In genomic region chr9:1047605-1048235, GRCh38 we compare ENCODE assay signal across 8 cellular contexts. TPM values are rescaled to one million over a fixed set of nuclear protein-coding genes. Genes with fewer than 3 reads are reported as not detected.
A peak's percentile ranks its signal among the peaks of the same experiment; 100 is the strongest.
DNase-seq lines count a peak whose midpoint lies in the region; ATAC-seq and TF ChIP-seq lines count a peak whose summit lies in the region.

No MANE protein-coding gene starts in this region.

- H3K4me3 Mint-ChIP-seq in activated naive CD4-positive, alpha-beta T cell treated with anti-CD3 and anti-CD28 coated beads for 36 hours, result peak overlapping the region; percentile 77
- peak overlapping the region; percentile 82 for H3K4me3 Mint-ChIP-seq in activated naive CD8-positive, alpha-beta T cell treated with anti-CD3 and anti-CD28 coated beads, Interleukin-2, amount 10 ng/mL, durations not matched to agents 7 days and 5 days

- CTCF ChIA-PET in activated naive CD4-positive, alpha-beta T cell treated with anti-CD3 and anti-CD28 coated beads for 36 hours (lab: Charles Lee), result interaction anchor here (0.6 kb wide), 3 partner anchors 12 to 546 kb away, joined by 3 to 4 read pairs (median 3); no protein-coding TSS in a partner anchor

- no peak for TF ChIP-seq POLR2A in upper lobe of left lung (IDR thresholded peaks at IDR 0.05)

- WGBS in lung, 2 donors, result 4 to 5% methylated on average over 23 of the region's 23 CpGs
- 4 to 7% methylated on average over 22 to 23 of the region's 23 CpGs for WGBS in upper lobe of left lung, 2 donors

- no peaks in the 10 kb centered on the region for H3K36me3 Mint-ChIP-seq in activated naive CD4-positive, alpha-beta T cell treated with anti-CD3 and anti-CD28 coated beads for 36 hours (ENCODE audit: low read depth)
- H3K36me3 Mint-ChIP-seq in activated naive CD8-positive, alpha-beta T cell treated with anti-CD3 and anti-CD28 coated beads, Interleukin-2, amount 10 ng/mL, durations not matched to agents 7 days and 5 days, result peaks cover 6% of the 10 kb centered on the region

- POLR2A ChIA-PET in activated naive CD8-positive, alpha-beta T cell treated with anti-CD3 and anti-CD28 coated beads, Interleukin-2, amount 10 ng/mL, durations not matched to agents 7 days and 5 days (lab: Charles Lee), result no interaction called here

- no peak for TF ChIP-seq EP300 in upper lobe of left lung (IDR thresholded peaks at IDR 0.05)

- peak; percentile 28 for DNase-seq in activated naive CD4-positive, alpha-beta T cell treated with anti-CD3 and anti-CD28 coated beads for 36 hours
- no peak for DNase-seq in activated naive CD4-positive, alpha-beta T cell treated with anti-CD3 and anti-CD28 coated beads, Interleukin-2, amount 50 U/mL, for 16 hours
- DNase-seq in activated naive CD8-positive, alpha-beta T cell treated with anti-CD3 and anti-CD28 coated beads, Interleukin-2, amount 10 ng/mL, durations not matched to agents 7 days and 5 days, result peak; percentile 48
- DNase-seq in lung (ENCODE audit: low spot score), result no peak
- no peak for DNase-seq in upper lobe of left lung
- no peak for DNase-seq in mucosa of gallbladder (ENCODE audit: low spot score)
- DNase-seq in AML-193 (lab: John Stamatoyannopoulos, UW), result no peak

- H3K4me3 ChIP-seq in lung (peak overlapping the region; percentile 24), upper lobe of left lung (peak overlapping the region; percentile 18 to 55 (median 38))

- peak; percentile 41 for ATAC-seq in activated naive CD8-positive, alpha-beta T cell treated with anti-CD3 and anti-CD28 coated beads, Interleukin-2, amount 10 ng/mL, durations not matched to agents 7 days and 5 days (ENCODE audit: low read depth)
- ATAC-seq in lung (ENCODE audit: insufficient read depth, low FRiP score) (no peak), upper lobe of left lung (ENCODE audit: low FRiP score in 2 of 2) (peak in 1 of 2 donors; percentile 5), GM18858 (IDR thresholded peaks at IDR 0.05; ENCODE audit: unreplicated experiment) (no peak)

- H3K36me3 ChIP-seq in lung (ENCODE audit: control insufficient read depth in 2 of 2, insufficient read depth in 2 of 2, low read length in 2 of 2) (no peaks in the 10 kb centered on the region), upper lobe of left lung (no peaks in the 10 kb centered on the region)

- H3K27me3 ChIP-seq in lung (ENCODE audit: control insufficient read depth, insufficient read depth) (peaks cover 5% of the 10 kb centered on the region), upper lobe of left lung (peaks cover 0 to 81% (median 48%) of the 10 kb centered on the region in 4 donors)

- H3K4me1 ChIP-seq in lung (ENCODE audit: control insufficient read depth in 2 of 2, insufficient read depth in 2 of 2, low read length in 2 of 2), result peaks cover 0 to 24% of the 10 kb centered on the region in 2 donors
- peaks cover 47 to 72% (median 51%) of the 10 kb centered on the region in 4 donors for H3K4me1 ChIP-seq in upper lobe of left lung

- H3K27ac ChIP-seq in lung (ENCODE audit: low read depth in 1 of 2, low read length in 1 of 2) (no peak overlapping the region), upper lobe of left lung (peak overlapping the region in 1 of 4 donors; percentile 28)

- no peak overlapping the region for H3K27ac Mint-ChIP-seq in activated naive CD4-positive, alpha-beta T cell treated with anti-CD3 and anti-CD28 coated beads for 36 hours
- no peak overlapping the region for H3K27ac Mint-ChIP-seq in activated naive CD8-positive, alpha-beta T cell treated with anti-CD3 and anti-CD28 coated beads, Interleukin-2, amount 10 ng/mL, durations not matched to agents 7 days and 5 days

- intact Hi-C loops in activated naive CD4-positive, alpha-beta T cell treated with anti-CD3 and anti-CD28 coated beads for 36 hours (cut with micrococcal nuclease), result loop anchor here (1.0 to 10.0 kb wide), 3 partner anchors 75 to 1107 kb away; partner anchors contain the start of gene SMARCA2

- peaks cover 69% of the 10 kb centered on the region for H3K4me1 Mint-ChIP-seq in activated naive CD4-positive, alpha-beta T cell treated with anti-CD3 and anti-CD28 coated beads for 36 hours (ENCODE audit: low read depth)
- H3K4me1 Mint-ChIP-seq in activated naive CD8-positive, alpha-beta T cell treated with anti-CD3 and anti-CD28 coated beads, Interleukin-2, amount 10 ng/mL, durations not matched to agents 7 days and 5 days, result peaks cover 35% of the 10 kb centered on the region

- H3K27me3 Mint-ChIP-seq in activated naive CD4-positive, alpha-beta T cell treated with anti-CD3 and anti-CD28 coated beads for 36 hours (ENCODE audit: low read depth), result peaks cover 91% of the 10 kb centered on the region
- peaks cover 93% of the 10 kb centered on the region for H3K27me3 Mint-ChIP-seq in activated naive CD8-positive, alpha-beta T cell treated with anti-CD3 and anti-CD28 coated beads, Interleukin-2, amount 10 ng/mL, durations not matched to agents 7 days and 5 days

- H3K9me3 ChIP-seq in lung (ENCODE audit: control insufficient read depth in 2 of 2, insufficient read depth in 1 of 2, low read length in 1 of 2) (peaks cover 0 to 13% of the 10 kb centered on the region in 2 donors), upper lobe of left lung (no peaks in the 10 kb centered on the region)

- no peak for TF ChIP-seq CTCF in lung (IDR thresholded peaks at IDR 0.05; ENCODE audit: control extremely low read depth, extremely low read depth)
- no peak for TF ChIP-seq CTCF in upper lobe of left lung (IDR thresholded peaks at IDR 0.05)

- H3K9me3 Mint-ChIP-seq in activated naive CD4-positive, alpha-beta T cell treated with anti-CD3 and anti-CD28 coated beads for 36 hours, result no peaks in the 10 kb centered on the region
- peaks cover 9% of the 10 kb centered on the region for H3K9me3 Mint-ChIP-seq in activated naive CD8-positive, alpha-beta T cell treated with anti-CD3 and anti-CD28 coated beads, Interleukin-2, amount 10 ng/mL, durations not matched to agents 7 days and 5 days

RNA-seq across cellular contexts. Expression of gene DMRT2, which starts 2.4 kb away (rescaled TPM):
- not detected for total RNA-seq in activated naive CD4-positive, alpha-beta T cell treated with anti-CD3 and anti-CD28 coated beads for 36 hours
- total RNA-seq in activated naive CD8-positive, alpha-beta T cell treated with anti-CD3 and anti-CD28 coated beads, Interleukin-2, amount 10 ng/mL, durations not matched to agents 7 days and 5 days, result not detected
- 1 to 10 TPM in 1 of 2 donors, under 1 TPM in 1; 0.52 to 1.7 TPM for total RNA-seq in lung
- polyA plus RNA-seq in lung, result under 1 TPM; 0.62 to 0.98 TPM
- under 1 TPM in 4 of 6 donors, not detected in 2; 0.43 to 0.84 (median 0.78) TPM for total RNA-seq in upper lobe of left lung
- total RNA-seq in mucosa of gallbladder, result not detected

Comparison
In these comparisons a context has a peak if more than half of its experiments do, and no peak if none do; other contexts are left out.
1. DNase-seq: peak in activated naive CD4-positive, alpha-beta T cell treated with anti-CD3 and anti-CD28 coated beads for 36 hours (single experiment) and activated naive CD8-positive, alpha-beta T cell treated with anti-CD3 and anti-CD28 coated beads, Interleukin-2, amount 10 ng/mL, durations not matched to agents 7 days and 5 days (single experiment); none in activated naive CD4-positive, alpha-beta T cell treated with anti-CD3 and anti-CD28 coated beads, Interleukin-2, amount 50 U/mL, for 16 hours (single experiment), lung (single experiment), upper lobe of left lung (0 of 2), mucosa of gallbladder (single experiment) and AML-193 (0 of 2).